ENCODE assay signal across 8 cellular contexts in the genomic region with DNA sequence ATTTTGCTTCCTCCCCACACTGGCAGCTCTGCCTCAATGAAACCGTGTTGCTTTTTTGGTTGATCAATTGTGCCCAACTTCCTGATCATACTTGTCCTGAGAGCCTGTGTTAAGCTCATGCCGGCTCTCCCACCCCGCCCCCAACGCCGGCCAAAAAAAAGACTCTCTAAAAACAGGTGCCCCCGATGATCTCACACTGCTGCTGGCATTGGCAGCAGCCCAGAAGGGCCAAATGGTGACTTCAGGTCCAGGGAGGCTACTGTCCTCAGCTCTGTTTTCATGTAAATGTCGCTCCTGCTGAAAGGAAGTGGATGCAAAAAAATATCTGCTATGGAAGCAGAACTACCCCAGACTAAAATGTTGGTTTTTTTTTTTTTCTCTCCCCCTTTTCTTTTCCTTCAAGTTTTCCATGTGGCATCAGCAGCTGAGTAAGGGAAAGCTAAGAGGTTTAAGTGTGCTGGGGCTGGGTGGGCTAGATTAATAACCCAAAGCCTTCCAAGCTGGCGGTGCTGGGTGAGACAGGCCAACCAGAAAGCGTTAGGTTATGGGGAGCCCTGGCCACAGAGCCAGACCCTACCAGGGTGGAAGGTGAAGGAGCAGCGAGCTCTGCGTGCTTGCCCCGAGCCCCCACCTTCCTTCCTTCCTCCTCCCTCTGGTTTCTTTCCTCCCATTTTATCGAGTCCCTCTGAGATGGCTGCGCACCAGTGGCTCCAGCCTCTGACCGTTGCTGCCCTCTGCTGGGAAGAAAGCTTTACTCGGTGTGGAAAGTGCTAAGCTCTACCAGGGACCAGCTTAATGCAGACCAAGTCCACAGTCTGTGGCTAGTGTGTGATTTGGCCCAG.
A peak's percentile ranks its signal among the peaks of the same experiment; 100 is the strongest.
DNase-seq lines count a peak whose midpoint lies in the region; ATAC-seq and TF ChIP-seq lines count a peak whose summit lies in the region.

No MANE protein-coding gene starts in this region.

- peak overlapping the region; percentile 86 for H3K4me2 ChIP-seq in skeletal muscle satellite cell (ENCODE audit: low read length)

- H3K4me3 ChIP-seq in iPS-15b (ENCODE audit: low read depth, low read length): peak overlapping the region; percentile 39
- peak overlapping the region; percentile 68 for H3K4me3 ChIP-seq in skeletal muscle satellite cell (ENCODE audit: low read length)

- DNase-seq in NCI-H526 (lab: John Stamatoyannopoulos, UW): peak; percentile 11 to 78
- DNase-seq in NCI-H526 treated with DMSO at 0.1 percent for 48 hours (lab: John Stamatoyannopoulos, UW): no peak
- peak; percentile 77 for DNase-seq in NCI-H146 (lab: John Stamatoyannopoulos, UW)
- DNase-seq in T-helper 9 cell: peak; percentile 17

- H3K9me3 ChIP-seq in iPS-15b (ENCODE audit: control insufficient read depth, insufficient read depth, low read length): no peaks in the 10 kb centered on the region
- no peaks in the 10 kb centered on the region for H3K9me3 ChIP-seq in skeletal muscle satellite cell (replicated peaks; ENCODE audit: low read length)

- ATAC-seq in HG02798 (IDR thresholded peaks at IDR 0.05; ENCODE audit: poor library complexity, unreplicated experiment): peak; percentile 91

- peak; percentile 84 to 86 for TF ChIP-seq CTCF in brain (conservative IDR thresholded peaks at IDR 0.05)

- H3K36me3 ChIP-seq in iPS-15b (ENCODE audit: control insufficient read depth, insufficient read depth, low read length) (no peaks in the 10 kb centered on the region), skeletal muscle satellite cell (ENCODE audit: insufficient read depth, low read length) (no peaks in the 10 kb centered on the region)

- H3K27me3 ChIP-seq in iPS-15b (ENCODE audit: control insufficient read depth, insufficient read depth, low read length): no peaks in the 10 kb centered on the region
- no peaks in the 10 kb centered on the region for H3K27me3 ChIP-seq in skeletal muscle satellite cell (ENCODE audit: control insufficient read depth, insufficient read depth, low read length)

- H3K27ac Mint-ChIP-seq in brain: peak overlapping the region; percentile 4 to 78 (median 49)

- H3K36me3 Mint-ChIP-seq in brain: peaks cover 4% of the 10 kb centered on the region

- H3K4me3 Mint-ChIP-seq in brain: peak overlapping the region in 3 of 5 experiments; percentile 26 to 63 (median 48)

- H3K27me3 Mint-ChIP-seq in brain: peaks cover 5% of the 10 kb centered on the region

- peak overlapping the region; percentile 12 for H3K9ac ChIP-seq in iPS-15b (ENCODE audit: low read depth, low read length)
- H3K9ac ChIP-seq in skeletal muscle satellite cell (ENCODE audit: low read depth, low read length): peak overlapping the region; percentile 39

- H3K4me1 ChIP-seq in iPS-15b (ENCODE audit: control insufficient read depth, insufficient read depth, low read length): peaks cover 8% of the 10 kb centered on the region
- H3K4me1 ChIP-seq in skeletal muscle satellite cell (ENCODE audit: control insufficient read depth, insufficient read depth, low read length): no peaks in the 10 kb centered on the region

- H3K4me1 Mint-ChIP-seq in brain: peaks cover 32% of the 10 kb centered on the region

- H3K9me3 Mint-ChIP-seq in brain: peaks cover 0 to 2% (median 0%) of the 10 kb centered on the region in 5 experiments
